Comparison of ENCODE assay signal across 1 cellular context in the genomic region with DNA sequence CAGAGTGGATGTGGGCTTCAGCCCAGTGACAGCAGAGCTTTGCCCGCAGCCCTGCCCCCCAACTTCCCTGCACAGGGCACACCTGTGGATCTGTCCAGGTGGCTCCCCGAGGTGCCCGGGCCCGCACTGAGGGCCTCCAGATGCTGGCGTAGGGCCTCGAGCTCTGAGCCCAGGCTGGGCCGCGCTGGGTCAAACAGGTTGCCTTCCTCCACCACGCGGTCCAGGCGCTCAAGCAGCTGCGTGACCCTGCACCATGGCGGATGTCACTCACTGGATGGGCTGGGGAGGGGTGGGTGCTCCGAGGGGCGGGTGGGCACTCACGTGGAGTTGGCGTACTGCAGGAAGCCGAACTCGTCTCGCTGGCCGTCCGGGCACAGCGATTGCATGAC.
TF ChIP-seq lines count a peak whose summit lies in the region.

No MANE protein-coding gene starts in this region.

TF ChIP-seq in HepG2, 621 proteins besides CTCF, POLR2A, EP300 and RAD21:
- TF ChIP-seq PTBP1 (IDR thresholded peaks at IDR 0.05; ENCODE audit: low read depth, low read length, poor library complexity, severe bottlenecking) (no peak), FOXA1 (IDR thresholded peaks at IDR 0.05) (no peak), FOXA1 (CRISPR knock-in tag; IDR thresholded peaks at IDR 0.05) (no peak), DNMT1 (CRISPR knock-in tag; IDR thresholded peaks at IDR 0.05) (0 out of 2 replicates have a peak, but pooled peaks have one; percentile 13), KDM2A (CRISPR knock-in tag; IDR thresholded peaks at IDR 0.05; ENCODE audit: borderline replicate concordance, low read depth) (no peak), ZNF879 (CRISPR knock-in tag; IDR thresholded peaks at IDR 0.05) (no peak), GFI1 (CRISPR knock-in tag; IDR thresholded peaks at IDR 0.05; ENCODE audit: borderline replicate concordance) (no peak), ZKSCAN8 (CRISPR knock-in tag; IDR thresholded peaks at IDR 0.05; ENCODE audit: borderline replicate concordance) (no peak), KDM3A (CRISPR knock-in tag; IDR thresholded peaks at IDR 0.05; ENCODE audit: low read depth) (no peak), SRSF9 (IDR thresholded peaks at IDR 0.05; ENCODE audit: borderline replicate concordance, insufficient read depth, low read depth, low read length, poor library complexity, severe bottlenecking) (no peak), MZF1 (CRISPR knock-in tag; IDR thresholded peaks at IDR 0.05; ENCODE audit: borderline replicate concordance) (0 out of 2 replicates have a peak, but pooled peaks have one; percentile 38), ZBTB21 (CRISPR knock-in tag; IDR thresholded peaks at IDR 0.05) (no peak), GABPA (IDR thresholded peaks at IDR 0.05; ENCODE audit: low read depth, low read length) (no peak), GABPA (CRISPR knock-in tag; IDR thresholded peaks at IDR 0.05; ENCODE audit: low read depth) (no peak), ELF4 (CRISPR knock-in tag; IDR thresholded peaks at IDR 0.05; ENCODE audit: borderline replicate concordance) (no peak), ARNT (IDR thresholded peaks at IDR 0.05) (no peak), ZSCAN21 (CRISPR knock-in tag; IDR thresholded peaks at IDR 0.05; ENCODE audit: borderline replicate concordance) (0 out of 2 replicates have a peak, but pooled peaks have one; percentile 47), ZNF550 (CRISPR knock-in tag; IDR thresholded peaks at IDR 0.05; ENCODE audit: borderline replicate concordance) (no peak), HES4 (CRISPR knock-in tag; IDR thresholded peaks at IDR 0.05; ENCODE audit: borderline replicate concordance) (no peak), SRF (IDR thresholded peaks at IDR 0.05; ENCODE audit: low read depth, low read length) (no peak), TBP (CRISPR knock-in tag; IDR thresholded peaks at IDR 0.05) (no peak), ZNF10 (CRISPR knock-in tag; IDR thresholded peaks at IDR 0.05; ENCODE audit: borderline replicate concordance, low read depth) (no peak), ZNF253 (CRISPR knock-in tag; IDR thresholded peaks at IDR 0.05; ENCODE audit: borderline replicate concordance) (no peak), MAFF (IDR thresholded peaks at IDR 0.05; ENCODE audit: low read depth, low read length) (no peak), ZNF674 (CRISPR knock-in tag; IDR thresholded peaks at IDR 0.05; ENCODE audit: low read depth) (no peak), POLR2G (IDR thresholded peaks at IDR 0.05; ENCODE audit: low read depth, low read length) (no peak), ZFP41 (CRISPR knock-in tag; IDR thresholded peaks at IDR 0.05; ENCODE audit: borderline replicate concordance) (no peak), ARID2 (CRISPR knock-in tag; IDR thresholded peaks at IDR 0.05; ENCODE audit: borderline replicate concordance) (no peak), RCOR2 (CRISPR knock-in tag; IDR thresholded peaks at IDR 0.05) (no peak), NFE2 (CRISPR knock-in tag; IDR thresholded peaks at IDR 0.05) (no peak), AKAP8 (CRISPR knock-in tag; IDR thresholded peaks at IDR 0.05) (0 out of 2 replicates have a peak, but pooled peaks have one; percentile 41)
- TF ChIP-seq, protein P1, sequence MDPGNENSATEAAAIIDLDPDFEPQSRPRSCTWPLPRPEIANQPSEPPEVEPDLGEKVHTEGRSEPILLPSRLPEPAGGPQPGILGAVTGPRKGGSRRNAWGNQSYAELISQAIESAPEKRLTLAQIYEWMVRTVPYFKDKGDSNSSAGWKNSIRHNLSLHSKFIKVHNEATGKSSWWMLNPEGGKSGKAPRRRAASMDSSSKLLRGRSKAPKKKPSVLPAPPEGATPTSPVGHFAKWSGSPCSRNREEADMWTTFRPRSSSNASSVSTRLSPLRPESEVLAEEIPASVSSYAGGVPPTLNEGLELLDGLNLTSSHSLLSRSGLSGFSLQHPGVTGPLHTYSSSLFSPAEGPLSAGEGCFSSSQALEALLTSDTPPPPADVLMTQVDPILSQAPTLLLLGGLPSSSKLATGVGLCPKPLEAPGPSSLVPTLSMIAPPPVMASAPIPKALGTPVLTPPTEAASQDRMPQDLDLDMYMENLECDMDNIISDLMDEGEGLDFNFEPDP (CRISPR knock-in tag; conservative IDR thresholded peaks at IDR 0.05): no peak
- TF ChIP-seq, protein P2, sequence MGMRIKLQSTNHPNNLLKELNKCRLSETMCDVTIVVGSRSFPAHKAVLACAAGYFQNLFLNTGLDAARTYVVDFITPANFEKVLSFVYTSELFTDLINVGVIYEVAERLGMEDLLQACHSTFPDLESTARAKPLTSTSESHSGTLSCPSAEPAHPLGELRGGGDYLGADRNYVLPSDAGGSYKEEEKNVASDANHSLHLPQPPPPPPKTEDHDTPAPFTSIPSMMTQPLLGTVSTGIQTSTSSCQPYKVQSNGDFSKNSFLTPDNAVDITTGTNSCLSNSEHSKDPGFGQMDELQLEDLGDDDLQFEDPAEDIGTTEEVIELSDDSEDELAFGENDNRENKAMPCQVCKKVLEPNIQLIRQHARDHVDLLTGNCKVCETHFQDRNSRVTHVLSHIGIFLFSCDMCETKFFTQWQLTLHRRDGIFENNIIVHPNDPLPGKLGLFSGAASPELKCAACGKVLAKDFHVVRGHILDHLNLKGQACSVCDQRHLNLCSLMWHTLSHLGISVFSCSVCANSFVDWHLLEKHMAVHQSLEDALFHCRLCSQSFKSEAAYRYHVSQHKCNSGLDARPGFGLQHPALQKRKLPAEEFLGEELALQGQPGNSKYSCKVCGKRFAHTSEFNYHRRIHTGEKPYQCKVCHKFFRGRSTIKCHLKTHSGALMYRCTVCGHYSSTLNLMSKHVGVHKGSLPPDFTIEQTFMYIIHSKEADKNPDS (CRISPR knock-in tag; IDR thresholded peaks at IDR 0.05): 0 out of 2 replicates have a peak, but pooled peaks have one; percentile 30
- TF ChIP-seq, protein P3, sequence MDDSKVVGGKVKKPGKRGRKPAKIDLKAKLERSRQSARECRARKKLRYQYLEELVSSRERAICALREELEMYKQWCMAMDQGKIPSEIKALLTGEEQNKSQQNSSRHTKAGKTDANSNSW (CRISPR knock-in tag; IDR thresholded peaks at IDR 0.05; ENCODE audit: borderline replicate concordance): no peak
- TF ChIP-seq, protein P4, sequence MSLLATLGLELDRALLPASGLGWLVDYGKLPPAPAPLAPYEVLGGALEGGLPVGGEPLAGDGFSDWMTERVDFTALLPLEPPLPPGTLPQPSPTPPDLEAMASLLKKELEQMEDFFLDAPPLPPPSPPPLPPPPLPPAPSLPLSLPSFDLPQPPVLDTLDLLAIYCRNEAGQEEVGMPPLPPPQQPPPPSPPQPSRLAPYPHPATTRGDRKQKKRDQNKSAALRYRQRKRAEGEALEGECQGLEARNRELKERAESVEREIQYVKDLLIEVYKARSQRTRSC (CRISPR knock-in tag; IDR thresholded peaks at IDR 0.05; ENCODE audit: low read depth): no peak
- TF ChIP-seq, protein P5, sequence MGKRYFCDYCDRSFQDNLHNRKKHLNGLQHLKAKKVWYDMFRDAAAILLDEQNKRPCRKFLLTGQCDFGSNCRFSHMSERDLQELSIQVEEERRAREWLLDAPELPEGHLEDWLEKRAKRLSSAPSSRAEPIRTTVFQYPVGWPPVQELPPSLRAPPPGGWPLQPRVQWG (CRISPR knock-in tag; IDR thresholded peaks at IDR 0.05; ENCODE audit: borderline replicate concordance, low read depth): no peak
- TF ChIP-seq, protein P6, sequence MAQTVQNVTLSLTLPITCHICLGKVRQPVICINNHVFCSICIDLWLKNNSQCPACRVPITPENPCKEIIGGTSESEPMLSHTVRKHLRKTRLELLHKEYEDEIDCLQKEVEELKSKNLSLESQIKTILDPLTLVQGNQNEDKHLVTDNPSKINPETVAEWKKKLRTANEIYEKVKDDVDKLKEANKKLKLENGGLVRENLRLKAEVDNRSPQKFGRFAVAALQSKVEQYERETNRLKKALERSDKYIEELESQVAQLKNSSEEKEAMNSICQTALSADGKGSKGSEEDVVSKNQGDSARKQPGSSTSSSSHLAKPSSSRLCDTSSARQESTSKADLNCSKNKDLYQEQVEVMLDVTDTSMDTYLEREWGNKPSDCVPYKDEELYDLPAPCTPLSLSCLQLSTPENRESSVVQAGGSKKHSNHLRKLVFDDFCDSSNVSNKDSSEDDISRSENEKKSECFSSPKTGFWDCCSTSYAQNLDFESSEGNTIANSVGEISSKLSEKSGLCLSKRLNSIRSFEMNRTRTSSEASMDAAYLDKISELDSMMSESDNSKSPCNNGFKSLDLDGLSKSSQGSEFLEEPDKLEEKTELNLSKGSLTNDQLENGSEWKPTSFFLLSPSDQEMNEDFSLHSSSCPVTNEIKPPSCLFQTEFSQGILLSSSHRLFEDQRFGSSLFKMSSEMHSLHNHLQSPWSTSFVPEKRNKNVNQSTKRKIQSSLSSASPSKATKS (CRISPR knock-in tag; IDR thresholded peaks at IDR 0.05): no peak
- TF ChIP-seq, protein P7, sequence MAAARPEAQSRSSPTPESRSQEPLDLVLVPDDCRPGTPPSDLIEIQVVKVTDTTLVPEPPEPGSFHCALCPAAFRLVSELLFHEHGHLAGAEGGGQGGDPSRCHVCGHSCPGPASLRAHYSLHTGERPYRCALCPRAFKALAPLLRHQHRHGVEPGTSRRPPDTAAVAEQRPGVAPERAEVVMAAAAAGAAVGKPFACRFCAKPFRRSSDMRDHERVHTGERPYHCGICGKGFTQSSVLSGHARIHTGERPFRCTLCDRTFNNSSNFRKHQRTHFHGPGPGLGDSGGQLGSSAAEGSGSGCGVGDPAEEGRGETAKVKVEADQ (CRISPR knock-in tag; IDR thresholded peaks at IDR 0.05; ENCODE audit: borderline replicate concordance): no peak
- TF ChIP-seq, protein P8, sequence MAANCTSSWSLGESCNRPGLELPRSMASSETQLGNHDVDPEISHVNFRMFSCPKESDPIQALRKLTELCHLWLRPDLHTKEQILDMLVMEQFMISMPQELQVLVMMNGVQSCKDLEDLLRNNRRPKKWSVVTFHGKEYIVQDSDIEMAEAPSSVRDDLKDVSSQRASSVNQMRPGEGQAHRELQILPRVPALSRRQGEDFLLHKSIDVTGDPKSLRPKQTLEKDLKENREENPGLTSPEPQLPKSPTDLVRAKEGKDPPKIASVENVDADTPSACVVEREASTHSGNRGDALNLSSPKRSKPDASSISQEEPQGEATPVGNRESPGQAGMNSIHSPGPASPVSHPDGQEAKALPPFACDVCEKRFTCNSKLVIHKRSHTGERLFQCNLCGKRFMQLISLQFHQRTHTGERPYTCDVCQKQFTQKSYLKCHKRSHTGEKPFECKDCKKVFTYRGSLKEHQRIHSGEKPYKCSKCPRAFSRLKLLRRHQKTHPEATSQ (CRISPR knock-in tag; IDR thresholded peaks at IDR 0.05; ENCODE audit: borderline replicate concordance): no peak
- TF ChIP-seq, protein P9, sequence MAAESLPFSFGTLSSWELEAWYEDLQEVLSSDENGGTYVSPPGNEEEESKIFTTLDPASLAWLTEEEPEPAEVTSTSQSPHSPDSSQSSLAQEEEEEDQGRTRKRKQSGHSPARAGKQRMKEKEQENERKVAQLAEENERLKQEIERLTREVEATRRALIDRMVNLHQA (CRISPR knock-in tag; IDR thresholded peaks at IDR 0.05): no peak
- TF ChIP-seq, protein P10, sequence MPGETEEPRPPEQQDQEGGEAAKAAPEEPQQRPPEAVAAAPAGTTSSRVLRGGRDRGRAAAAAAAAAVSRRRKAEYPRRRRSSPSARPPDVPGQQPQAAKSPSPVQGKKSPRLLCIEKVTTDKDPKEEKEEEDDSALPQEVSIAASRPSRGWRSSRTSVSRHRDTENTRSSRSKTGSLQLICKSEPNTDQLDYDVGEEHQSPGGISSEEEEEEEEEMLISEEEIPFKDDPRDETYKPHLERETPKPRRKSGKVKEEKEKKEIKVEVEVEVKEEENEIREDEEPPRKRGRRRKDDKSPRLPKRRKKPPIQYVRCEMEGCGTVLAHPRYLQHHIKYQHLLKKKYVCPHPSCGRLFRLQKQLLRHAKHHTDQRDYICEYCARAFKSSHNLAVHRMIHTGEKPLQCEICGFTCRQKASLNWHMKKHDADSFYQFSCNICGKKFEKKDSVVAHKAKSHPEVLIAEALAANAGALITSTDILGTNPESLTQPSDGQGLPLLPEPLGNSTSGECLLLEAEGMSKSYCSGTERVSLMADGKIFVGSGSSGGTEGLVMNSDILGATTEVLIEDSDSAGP (CRISPR knock-in tag; IDR thresholded peaks at IDR 0.05; ENCODE audit: borderline replicate concordance): 0 out of 2 replicates have a peak, but pooled peaks have one; percentile 10
- TF ChIP-seq, protein P11, sequence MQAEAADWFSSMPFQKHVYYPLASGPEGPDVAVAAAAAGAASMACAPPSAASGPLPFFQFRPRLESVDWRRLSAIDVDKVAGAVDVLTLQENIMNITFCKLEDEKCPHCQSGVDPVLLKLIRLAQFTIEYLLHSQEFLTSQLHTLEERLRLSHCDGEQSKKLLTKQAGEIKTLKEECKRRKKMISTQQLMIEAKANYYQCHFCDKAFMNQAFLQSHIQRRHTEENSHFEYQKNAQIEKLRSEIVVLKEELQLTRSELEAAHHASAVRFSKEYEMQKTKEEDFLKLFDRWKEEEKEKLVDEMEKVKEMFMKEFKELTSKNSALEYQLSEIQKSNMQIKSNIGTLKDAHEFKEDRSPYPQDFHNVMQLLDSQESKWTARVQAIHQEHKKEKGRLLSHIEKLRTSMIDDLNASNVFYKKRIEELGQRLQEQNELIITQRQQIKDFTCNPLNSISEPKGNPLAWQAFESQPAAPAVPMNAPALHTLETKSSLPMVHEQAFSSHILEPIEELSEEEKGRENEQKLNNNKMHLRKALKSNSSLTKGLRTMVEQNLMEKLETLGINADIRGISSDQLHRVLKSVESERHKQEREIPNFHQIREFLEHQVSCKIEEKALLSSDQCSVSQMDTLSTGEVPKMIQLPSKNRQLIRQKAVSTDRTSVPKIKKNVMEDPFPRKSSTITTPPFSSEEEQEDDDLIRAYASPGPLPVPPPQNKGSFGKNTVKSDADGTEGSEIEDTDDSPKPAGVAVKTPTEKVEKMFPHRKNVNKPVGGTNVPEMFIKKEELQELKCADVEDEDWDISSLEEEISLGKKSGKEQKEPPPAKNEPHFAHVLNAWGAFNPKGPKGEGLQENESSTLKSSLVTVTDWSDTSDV (CRISPR knock-in tag; IDR thresholded peaks at IDR 0.05): 0 out of 2 replicates have a peak, but pooled peaks have one; percentile 11
- TF ChIP-seq, protein P12, sequence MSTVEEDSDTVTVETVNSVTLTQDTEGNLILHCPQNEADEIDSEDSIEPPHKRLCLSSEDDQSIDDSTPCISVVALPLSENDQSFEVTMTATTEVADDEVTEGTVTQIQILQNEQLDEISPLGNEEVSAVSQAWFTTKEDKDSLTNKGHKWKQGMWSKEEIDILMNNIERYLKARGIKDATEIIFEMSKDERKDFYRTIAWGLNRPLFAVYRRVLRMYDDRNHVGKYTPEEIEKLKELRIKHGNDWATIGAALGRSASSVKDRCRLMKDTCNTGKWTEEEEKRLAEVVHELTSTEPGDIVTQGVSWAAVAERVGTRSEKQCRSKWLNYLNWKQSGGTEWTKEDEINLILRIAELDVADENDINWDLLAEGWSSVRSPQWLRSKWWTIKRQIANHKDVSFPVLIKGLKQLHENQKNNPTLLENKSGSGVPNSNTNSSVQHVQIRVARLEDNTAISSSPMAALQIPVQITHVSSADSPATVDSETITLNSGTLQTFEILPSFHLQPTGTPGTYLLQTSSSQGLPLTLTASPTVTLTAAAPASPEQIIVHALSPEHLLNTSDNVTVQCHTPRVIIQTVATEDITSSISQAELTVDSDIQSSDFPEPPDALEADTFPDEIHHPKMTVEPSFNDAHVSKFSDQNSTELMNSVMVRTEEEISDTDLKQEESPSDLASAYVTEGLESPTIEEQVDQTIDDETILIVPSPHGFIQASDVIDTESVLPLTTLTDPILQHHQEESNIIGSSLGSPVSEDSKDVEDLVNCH (CRISPR knock-in tag; IDR thresholded peaks at IDR 0.05): no peak
